Comparison of ENCODE assay signal across 12 cellular contexts in the genomic region with DNA sequence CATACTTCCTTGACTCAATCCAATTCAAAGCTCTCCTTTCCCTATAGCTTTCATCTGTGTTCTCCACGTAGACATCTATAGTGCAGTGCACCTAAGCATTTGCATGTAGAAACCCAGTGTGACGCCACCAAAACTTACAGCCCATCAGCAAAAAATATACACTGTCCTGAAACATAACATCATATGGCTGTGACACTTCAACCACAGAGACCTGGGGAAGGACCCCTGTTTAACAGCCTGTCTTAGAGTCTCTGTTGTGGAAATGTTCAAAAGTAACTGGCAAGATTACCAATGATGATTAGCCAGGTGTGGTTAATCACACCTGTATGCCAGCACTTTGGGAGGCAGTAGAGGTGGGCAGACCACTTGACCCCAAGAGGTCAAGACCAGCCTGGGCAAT. TPM values are rescaled to one million over a fixed set of nuclear protein-coding genes. Genes with fewer than 3 reads are reported as not detected.
DNase-seq lines count a peak whose midpoint lies in the region; ATAC-seq and TF ChIP-seq lines count a peak whose summit lies in the region.
"Had no signal": no experiment of that assay in that cellular context is flagged by ENCODE, and none has a peak within 500 bp of the region (broad histone marks: within the 10 kb centered on the region; RNA-seq: fewer than 3 reads in every experiment).

No MANE protein-coding gene starts in this region.

- TF ChIP-seq CTCF in CD4-positive, alpha-beta T cell (IDR thresholded peaks at IDR 0.05): no peak
- TF ChIP-seq CTCF in nephron progenitor cell (IDR thresholded peaks at IDR 0.05) (no peak), mucosa of descending colon (IDR thresholded peaks at IDR 0.05) (no peak)

- no peak overlapping the region for H3K4me3 Mint-ChIP-seq in activated naive CD8-positive, alpha-beta T cell treated with anti-CD3 and anti-CD28 coated beads for 36 hours
- no peak overlapping the region for H3K4me3 Mint-ChIP-seq in activated naive CD8-positive, alpha-beta T cell treated with anti-CD3 and anti-CD28 coated beads, Interleukin-2, amount 50 U/mL, for 24 hours
- no peak overlapping the region for H3K4me3 Mint-ChIP-seq in CD4-positive, alpha-beta T cell
- H3K4me3 Mint-ChIP-seq in effector memory CD8-positive, alpha-beta T cell: no peak overlapping the region
- no peak overlapping the region for H3K4me3 Mint-ChIP-seq in nephron progenitor cell
- H3K4me3 Mint-ChIP-seq: GM23338 had no signal

- H3K36me3 Mint-ChIP-seq in activated naive CD8-positive, alpha-beta T cell treated with anti-CD3 and anti-CD28 coated beads for 36 hours: peaks cover 10% of the 10 kb centered on the region
- peaks cover 39% of the 10 kb centered on the region for H3K36me3 Mint-ChIP-seq in activated naive CD8-positive, alpha-beta T cell treated with anti-CD3 and anti-CD28 coated beads, Interleukin-2, amount 50 U/mL, for 24 hours (ENCODE audit: low read depth)
- H3K36me3 Mint-ChIP-seq in CD4-positive, alpha-beta T cell (ENCODE audit: low read depth): peaks cover 77% of the 10 kb centered on the region
- H3K36me3 Mint-ChIP-seq in effector memory CD8-positive, alpha-beta T cell (ENCODE audit: insufficient read depth): peaks cover 85% of the 10 kb centered on the region
- H3K36me3 Mint-ChIP-seq in nephron progenitor cell (ENCODE audit: low read depth): peaks cover 76% of the 10 kb centered on the region

- H3K27ac Mint-ChIP-seq in activated naive CD8-positive, alpha-beta T cell treated with anti-CD3 and anti-CD28 coated beads for 36 hours: peak overlapping the region; percentile 0
- H3K27ac Mint-ChIP-seq in activated naive CD8-positive, alpha-beta T cell treated with anti-CD3 and anti-CD28 coated beads, Interleukin-2, amount 50 U/mL, for 24 hours: no peak overlapping the region
- H3K27ac Mint-ChIP-seq in CD4-positive, alpha-beta T cell: peak overlapping the region; percentile 6
- no peak overlapping the region for H3K27ac Mint-ChIP-seq in effector memory CD8-positive, alpha-beta T cell
- H3K27ac Mint-ChIP-seq in nephron progenitor cell: peak overlapping the region; percentile 6
- H3K27ac Mint-ChIP-seq: GM23338 had no signal

- no peak for DNase-seq in activated naive CD8-positive, alpha-beta T cell treated with anti-CD3 and anti-CD28 coated beads for 36 hours
- DNase-seq in activated naive CD8-positive, alpha-beta T cell treated with anti-CD3 and anti-CD28 coated beads, Interleukin-2, amount 50 U/mL, for 24 hours: no peak
- no peak for DNase-seq in CD4-positive, alpha-beta T cell
- DNase-seq in effector memory CD8-positive, alpha-beta T cell: no peak
- no peak for DNase-seq in nephron progenitor cell
- DNase-seq in stimulated activated CD4-positive, alpha-beta T cell treated with anti-CD3 and anti-CD28 coated beads, Interleukin-12 subunit alpha, Interleukin-12 subunit beta, amount 100 ng/mL, for 4 hours: no peak
- DNase-seq in T-helper 1 cell: no peak
- no peak for DNase-seq in mucosa of descending colon
- DNase-seq: DMS79, H7 had no signal

- no peaks in the 10 kb centered on the region for H3K4me1 ChIP-seq in mucosa of descending colon (ENCODE audit: low read depth)

- POLR2A ChIA-PET in CD4-positive, alpha-beta T cell (lab: Charles Lee): interaction anchor here (2.0 kb wide), 1 partner anchor 22 kb away, joined by 4 read pairs; the partner anchor contains the start of gene GSPT1

- no peaks in the 10 kb centered on the region for H3K27me3 ChIP-seq in CD4-positive, alpha-beta T cell (ENCODE audit: control insufficient read depth, insufficient read depth, low read length)

- peaks cover 18% of the 10 kb centered on the region for H3K4me1 Mint-ChIP-seq in activated naive CD8-positive, alpha-beta T cell treated with anti-CD3 and anti-CD28 coated beads for 36 hours
- H3K4me1 Mint-ChIP-seq in activated naive CD8-positive, alpha-beta T cell treated with anti-CD3 and anti-CD28 coated beads, Interleukin-2, amount 50 U/mL, for 24 hours: peaks cover 15% of the 10 kb centered on the region
- peaks cover 23% of the 10 kb centered on the region for H3K4me1 Mint-ChIP-seq in CD4-positive, alpha-beta T cell (ENCODE audit: low read depth)
- peaks cover 5 to 16% of the 10 kb centered on the region in 2 donors for H3K4me1 Mint-ChIP-seq in effector memory CD8-positive, alpha-beta T cell (ENCODE audit: low read depth in 2 of 2)
- no peaks in the 10 kb centered on the region for H3K4me1 Mint-ChIP-seq in nephron progenitor cell
- H3K4me1 Mint-ChIP-seq: GM23338 had no signal

- intact Hi-C loops in CD4-positive, alpha-beta T cell (cut with DNase I, micrococcal nuclease): loop anchor here in 1 of 2 experiments (2.0 kb wide), 1 partner anchor 17 kb away; no protein-coding TSS in a partner anchor
- intact Hi-C loops in mucosa of descending colon (cut with DNase I, micrococcal nuclease): no loop called here

- no peak overlapping the region for H3K27ac ChIP-seq in CD4-positive, alpha-beta T cell (ENCODE audit: low read depth, low read length)
- H3K27ac ChIP-seq: A549 had no signal

- H3K9me3 ChIP-seq in CD4-positive, alpha-beta T cell (ENCODE audit: control insufficient read depth, low read length): no peaks in the 10 kb centered on the region
- no peaks in the 10 kb centered on the region for H3K9me3 ChIP-seq in mucosa of descending colon
- H3K9me3 ChIP-seq: A549 had no signal

- no peaks in the 10 kb centered on the region for H3K9me3 Mint-ChIP-seq in activated naive CD8-positive, alpha-beta T cell treated with anti-CD3 and anti-CD28 coated beads for 36 hours
- no peaks in the 10 kb centered on the region for H3K9me3 Mint-ChIP-seq in activated naive CD8-positive, alpha-beta T cell treated with anti-CD3 and anti-CD28 coated beads, Interleukin-2, amount 50 U/mL, for 24 hours
- H3K9me3 Mint-ChIP-seq in CD4-positive, alpha-beta T cell: no peaks in the 10 kb centered on the region
- H3K9me3 Mint-ChIP-seq in effector memory CD8-positive, alpha-beta T cell: no peaks in the 10 kb centered on the region
- H3K9me3 Mint-ChIP-seq in nephron progenitor cell: no peaks in the 10 kb centered on the region
- H3K9me3 Mint-ChIP-seq: GM23338 had no signal

- no peak overlapping the region for H3K4me3 ChIP-seq in mucosa of descending colon
- H3K4me3 ChIP-seq: A549, GM23338 had no signal

- ATAC-seq in activated naive CD8-positive, alpha-beta T cell treated with anti-CD3 and anti-CD28 coated beads, Interleukin-2, amount 50 U/mL, for 24 hours: no peak
- ATAC-seq in CD4-positive, alpha-beta T cell (ENCODE audit: poor library complexity): no peak
- peak; percentile 41 for ATAC-seq in effector memory CD8-positive, alpha-beta T cell (replicated peaks)
- no peak for ATAC-seq in mucosa of descending colon
- ATAC-seq: A549, GM23338 had no signal

- peaks cover 4% of the 10 kb centered on the region for H3K36me3 ChIP-seq in mucosa of descending colon (ENCODE audit: low read depth)

- H3K27me3 Mint-ChIP-seq in activated naive CD8-positive, alpha-beta T cell treated with anti-CD3 and anti-CD28 coated beads for 36 hours: no peaks in the 10 kb centered on the region
- H3K27me3 Mint-ChIP-seq in activated naive CD8-positive, alpha-beta T cell treated with anti-CD3 and anti-CD28 coated beads, Interleukin-2, amount 50 U/mL, for 24 hours: no peaks in the 10 kb centered on the region
- no peaks in the 10 kb centered on the region for H3K27me3 Mint-ChIP-seq in CD4-positive, alpha-beta T cell
- no peaks in the 10 kb centered on the region for H3K27me3 Mint-ChIP-seq in effector memory CD8-positive, alpha-beta T cell
- no peaks in the 10 kb centered on the region for H3K27me3 Mint-ChIP-seq in nephron progenitor cell (ENCODE audit: low read depth, poor library complexity)

- CTCF ChIA-PET in CD4-positive, alpha-beta T cell (lab: Charles Lee): interaction anchor here (1.5 kb wide), 1 partner anchor 174 kb away, joined by 4 read pairs; no protein-coding TSS in a partner anchor

RNA-seq across cellular contexts. Expression of gene GSPT1, which starts 22.2 kb away (rescaled TPM):
- total RNA-seq in activated naive CD8-positive, alpha-beta T cell treated with anti-CD3 and anti-CD28 coated beads for 36 hours: 100 to 1,000 TPM; 247 to 250 TPM
- total RNA-seq in CD4-positive, alpha-beta T cell: 100 to 1,000 TPM; 257 to 269 TPM
- 100 to 1,000 TPM in 2 of 3 donors, 10 to 100 TPM in 1; 99.0 to 119 (median 113) TPM for total RNA-seq in mucosa of descending colon

RNA-seq across cellular contexts. Expression of gene RSL1D1, which starts 42.2 kb away (rescaled TPM):
- total RNA-seq in activated naive CD8-positive, alpha-beta T cell treated with anti-CD3 and anti-CD28 coated beads for 36 hours: 100 to 1,000 TPM; 434 to 441 TPM
- total RNA-seq in CD4-positive, alpha-beta T cell: 100 to 1,000 TPM; 224 to 237 TPM
- total RNA-seq in mucosa of descending colon: 100 to 1,000 TPM in 1 of 3 donors, 10 to 100 TPM in 2; 81.9 to 116 (median 82.0) TPM

RNA-seq across cellular contexts. Expression of gene NPIPB2, which starts 48.3 kb away (rescaled TPM):
- 1 to 10 TPM; 6.2 to 6.9 TPM for total RNA-seq in activated naive CD8-positive, alpha-beta T cell treated with anti-CD3 and anti-CD28 coated beads for 36 hours
- total RNA-seq in CD4-positive, alpha-beta T cell: 10 to 100 TPM; 10.6 to 12.3 TPM
- 10 to 100 TPM; 11.1 to 17.6 (median 15.3) TPM for total RNA-seq in mucosa of descending colon

Comparison
In these comparisons a context has a peak if more than half of its experiments do, and no peak if none do; other contexts are left out.
1. H3K27ac Mint-ChIP-seq: peak in activated naive CD8-positive, alpha-beta T cell treated with anti-CD3 and anti-CD28 coated beads for 36 hours (single experiment), CD4-positive, alpha-beta T cell (single experiment) and nephron progenitor cell (single experiment); none in activated naive CD8-positive, alpha-beta T cell treated with anti-CD3 and anti-CD28 coated beads, Interleukin-2, amount 50 U/mL, for 24 hours (single experiment) and effector memory CD8-positive, alpha-beta T cell (0 of 2).